Comparison of ENCODE assay signal across 8 cellular contexts in genomic region chr9:15837079-15837679, GRCh38.
DNase-seq lines count a peak whose midpoint lies in the region; ATAC-seq and TF ChIP-seq lines count a peak whose summit lies in the region.

No MANE protein-coding gene starts in this region.

- no peaks in the 10 kb centered on the region for H3K9me2 ChIP-seq in Loucy (replicated peaks; ENCODE audit: low read depth, low read length)

- TF ChIP-seq POLR2A in esophagus muscularis mucosa (IDR thresholded peaks at IDR 0.05; ENCODE audit: low read depth): no peak

- intact Hi-C loops in esophagus muscularis mucosa (cut with DNase I): no loop called here

- H3K36me3 Mint-ChIP-seq in neural progenitor cell: no peaks in the 10 kb centered on the region

- H3K9me3 ChIP-seq in HAP-1 (no peaks in the 10 kb centered on the region), Loucy (ENCODE audit: insufficient read depth, low read depth, low read length) (no peaks in the 10 kb centered on the region), esophagus muscularis mucosa (no peaks in the 10 kb centered on the region), neural progenitor cell (ENCODE audit: low read depth) (no peaks in the 10 kb centered on the region)

- DNase-seq in AG08396 (ENCODE audit: low spot score): peak; percentile 35
- DNase-seq in GM06990 (ENCODE audit: extremely low read depth, insufficient read length): no peak
- peak; percentile 38 to 46 for DNase-seq in HAP-1 (ENCODE audit: low spot score in 2 of 2)
- peak; percentile 39 for DNase-seq in SK-N-DZ (ENCODE audit: low spot score)
- no peak for DNase-seq in esophagus muscularis mucosa (ENCODE audit: extremely low spot score)
- DNase-seq in neural progenitor cell (ENCODE audit: low spot score): peak; percentile 69

- in situ Hi-C loops in HAP-1 (cut with MboI; ENCODE audit: low sequenced_read_pairs): no loop called here

- WGBS in esophagus muscularis mucosa: 3% methylated on average over 4 of the region's 4 CpGs

- H3K27me3 ChIP-seq in GM06990 (replicated peaks; ENCODE audit: control insufficient read depth, insufficient read depth, low read length): no peaks in the 10 kb centered on the region
- H3K27me3 ChIP-seq in HAP-1 (ENCODE audit: low read depth): no peaks in the 10 kb centered on the region
- no peaks in the 10 kb centered on the region for H3K27me3 ChIP-seq in Loucy (ENCODE audit: insufficient read depth, low read length, poor library complexity, severe bottlenecking)
- no peaks in the 10 kb centered on the region for H3K27me3 ChIP-seq in esophagus muscularis mucosa
- no peaks in the 10 kb centered on the region for H3K27me3 ChIP-seq in neural progenitor cell

- no peak overlapping the region for H3K4me3 Mint-ChIP-seq in neural progenitor cell

- H3K4me3 ChIP-seq in GM06990 (replicated peaks; ENCODE audit: low read depth, low read length): no peak overlapping the region
- no peak overlapping the region for H3K4me3 ChIP-seq in HAP-1
- no peak overlapping the region for H3K4me3 ChIP-seq in Loucy (ENCODE audit: low read length, poor library complexity, severe bottlenecking)
- no peak overlapping the region for H3K4me3 ChIP-seq in esophagus muscularis mucosa
- no peak overlapping the region for H3K4me3 ChIP-seq in neural progenitor cell

- no peak overlapping the region for H3K27ac ChIP-seq in esophagus muscularis mucosa (replicated peaks in 1 of 4)
- H3K27ac ChIP-seq in neural progenitor cell: no peak overlapping the region

- no peak for TF ChIP-seq EP300 in esophagus muscularis mucosa (IDR thresholded peaks at IDR 0.05)

- H4K20me1 ChIP-seq in Loucy (ENCODE audit: insufficient read depth, low read length, poor library complexity, severe bottlenecking): no peaks in the 10 kb centered on the region
- H4K20me1 ChIP-seq in neural progenitor cell (ENCODE audit: low read depth): no peaks in the 10 kb centered on the region

- no peaks in the 10 kb centered on the region for H3F3A ChIP-seq in Loucy (ENCODE audit: low read depth)
- H3F3A ChIP-seq in neural progenitor cell (ENCODE audit: low read depth): no peaks in the 10 kb centered on the region

- H3K36me3 ChIP-seq in GM06990 (ENCODE audit: control insufficient read depth, insufficient read depth, low read length) (no peaks in the 10 kb centered on the region), HAP-1 (replicated peaks) (no peaks in the 10 kb centered on the region), Loucy (ENCODE audit: insufficient read depth, low read length) (no peaks in the 10 kb centered on the region), esophagus muscularis mucosa (no peaks in the 10 kb centered on the region), neural progenitor cell (no peaks in the 10 kb centered on the region)

- no peaks in the 10 kb centered on the region for H3K79me2 ChIP-seq in Loucy (ENCODE audit: insufficient read depth, low read length)
- H3K79me2 ChIP-seq in neural progenitor cell (ENCODE audit: low read depth): no peaks in the 10 kb centered on the region

- no peaks in the 10 kb centered on the region for H3K9me3 Mint-ChIP-seq in neural progenitor cell

- no peak overlapping the region for H2AFZ ChIP-seq in Loucy (ENCODE audit: low read length)
- H2AFZ ChIP-seq in neural progenitor cell (replicated peaks): no peak overlapping the region

- no peaks in the 10 kb centered on the region for H3K4me1 Mint-ChIP-seq in neural progenitor cell

- H3K9ac ChIP-seq in Loucy (ENCODE audit: low read depth, low read length, poor library complexity, severe bottlenecking) (no peak overlapping the region), neural progenitor cell (no peak overlapping the region)

- ATAC-seq in GM19324 (IDR thresholded peaks at IDR 0.05; ENCODE audit: low FRiP score, unreplicated experiment): no peak

- H3K27ac Mint-ChIP-seq in neural progenitor cell: no peak overlapping the region

- TF ChIP-seq CTCF in GM06990 (IDR thresholded peaks at IDR 0.05; ENCODE audit: insufficient read depth, low read length, poor library complexity, severe bottlenecking) (peak; percentile 58), Loucy (conservative IDR thresholded peaks at IDR 0.05; ENCODE audit: low read length) (peak; percentile 93), esophagus muscularis mucosa (IDR thresholded peaks at IDR 0.05) (peak; percentile 53 to 72 (median 69)), neural progenitor cell (IDR thresholded peaks at IDR 0.05) (peak; percentile 92)

- H3K4me2 ChIP-seq in Loucy (ENCODE audit: low read depth, low read length, poor library complexity, severe bottlenecking) (no peak overlapping the region), neural progenitor cell (no peak overlapping the region)

- H3K27me3 Mint-ChIP-seq in neural progenitor cell (ENCODE audit: insufficient read depth, low read depth): no peaks in the 10 kb centered on the region

- H3K4me1 ChIP-seq in HAP-1 (no peaks in the 10 kb centered on the region), Loucy (ENCODE audit: insufficient read depth, low read length, poor library complexity, severe bottlenecking) (peaks cover 8% of the 10 kb centered on the region), esophagus muscularis mucosa (no peaks in the 10 kb centered on the region), neural progenitor cell (no peaks in the 10 kb centered on the region)

Comparison
In these comparisons a context has a peak if more than half of its experiments do, and no peak if none do; other contexts are left out.
1. DNase-seq: peak in AG08396 (single experiment), HAP-1 (2 of 2), SK-N-DZ (single experiment) and neural progenitor cell (single experiment); none in GM06990 (single experiment) and esophagus muscularis mucosa (single experiment).
2. Peak in every context shown above with its lines, with median percentiles within 50 percentile points of each other: CTCF ChIP-seq.